ENCODE assay signal across 1 cellular context in genomic region chr16:31700530-31701388, GRCh38.
TF ChIP-seq lines count a peak whose summit lies in the region.

No MANE protein-coding gene starts in this region.

TF ChIP-seq in HCT116, 20 proteins besides CTCF, POLR2A, EP300 and RAD21 (continued from another document):
- TF ChIP-seq CEBPB (IDR thresholded peaks at IDR 0.05; ENCODE audit: low read depth): no peak
- no peak; the same call in 1 of the 2 replicates for TF ChIP-seq SIN3A (IDR thresholded peaks at IDR 0.05; ENCODE audit: low read depth)
